Comparison of ENCODE assay signal across 3 cellular contexts in genomic region chr12:44847888-44848770, GRCh38.
TF ChIP-seq lines count a peak whose summit lies in the region.

No MANE protein-coding gene starts in this region.

TF ChIP-seq in GM23338, 12 proteins besides CTCF, POLR2A, EP300 and RAD21 (continued from another document and continues in another):
- TF ChIP-seq ETS1 (IDR thresholded peaks at IDR 0.05) = no peak
- TF ChIP-seq STAT1 (IDR thresholded peaks at IDR 0.05; ENCODE audit: unreplicated experiment) = no peak
- no peak for TF ChIP-seq ZNF462 (CRISPR knock-in tag; IDR thresholded peaks at IDR 0.05)
- TF ChIP-seq JUNB (IDR thresholded peaks at IDR 0.05; ENCODE audit: unreplicated experiment) = no peak
- no peak for TF ChIP-seq NANOG (IDR thresholded peaks at IDR 0.05; ENCODE audit: borderline replicate concordance)

TF ChIP-seq in GM12878, 131 proteins besides CTCF, POLR2A, EP300 and RAD21 (continued from another document and continues in another):
- TF ChIP-seq BHLHE40 (IDR thresholded peaks at IDR 0.05; ENCODE audit: borderline replicate concordance in 1 of 2, low read depth in 2 of 2, low read length in 1 of 2) = 0 out of 4 replicates have a peak, but pooled peaks of 1 of the 2 experiments have one; percentile 14
- TF ChIP-seq ZNF592 (IDR thresholded peaks at IDR 0.05) = no peak
- peak; percentile 42; the same call in 1 of the 2 replicates for TF ChIP-seq CREB1 (IDR thresholded peaks at IDR 0.05; ENCODE audit: low read depth)
- TF ChIP-seq E4F1 (IDR thresholded peaks at IDR 0.05; ENCODE audit: borderline replicate concordance, partially characterized antibody) = no peak
- TF ChIP-seq ZNF274 (IDR thresholded peaks at IDR 0.05; ENCODE audit: insufficient read depth, insufficient read length) = no peak
- no peak for TF ChIP-seq FOS (IDR thresholded peaks at IDR 0.05; ENCODE audit: borderline replicate concordance, extremely low read depth, insufficient read length)
- TF ChIP-seq CEBPZ (IDR thresholded peaks at IDR 0.05; ENCODE audit: low read depth, low read length) = no peak
- no peak for TF ChIP-seq YBX1 (IDR thresholded peaks at IDR 0.05)
- peak; percentile 83 for TF ChIP-seq ZNF384 (IDR thresholded peaks at IDR 0.05; ENCODE audit: borderline replicate concordance, low read depth, low read length)
- no peak for TF ChIP-seq POU2F2 (IDR thresholded peaks at IDR 0.05; ENCODE audit: borderline replicate concordance, low read depth, low read length)
- TF ChIP-seq CEBPB (IDR thresholded peaks at IDR 0.05; ENCODE audit: borderline replicate concordance in 1 of 2, low read depth in 2 of 2, low read length in 2 of 2) = no peak
- TF ChIP-seq STAT1 (conservative IDR thresholded peaks at IDR 0.05) = no peak
- TF ChIP-seq IKZF1 (conservative IDR thresholded peaks at IDR 0.05) = 0 out of 2 replicates have a peak, but pooled peaks have one; percentile 24
- TF ChIP-seq ZBED1 (IDR thresholded peaks at IDR 0.05; ENCODE audit: borderline replicate concordance) = 0 out of 2 replicates have a peak, but pooled peaks have one; percentile 52

TF ChIP-seq in SK-N-SH, 30 proteins besides CTCF, POLR2A, EP300 and RAD21 (continued from another document):
- no peak for TF ChIP-seq REST (IDR thresholded peaks at IDR 0.05; ENCODE audit: low read depth, low read length)
- TF ChIP-seq USF1 (IDR thresholded peaks at IDR 0.05; ENCODE audit: borderline replicate concordance, low read depth) = no peak
- no peak for TF ChIP-seq USF2 (IDR thresholded peaks at IDR 0.05; ENCODE audit: borderline replicate concordance, low read depth, low read length)
- TF ChIP-seq PBX3 (IDR thresholded peaks at IDR 0.05) = no peak
- no peak for TF ChIP-seq EZH2phosphoT487 (IDR thresholded peaks at IDR 0.05; ENCODE audit: borderline replicate concordance, low read depth)
- no peak for TF ChIP-seq FOSL2 (IDR thresholded peaks at IDR 0.05; ENCODE audit: borderline replicate concordance, low read depth)
- TF ChIP-seq GATA2 (CRISPR knock-in tag; IDR thresholded peaks at IDR 0.05) = no peak
- no peak for TF ChIP-seq RXRA (IDR thresholded peaks at IDR 0.05; ENCODE audit: borderline replicate concordance, low read depth)
- no peak for TF ChIP-seq RFX5 (IDR thresholded peaks at IDR 0.05; ENCODE audit: low read length)
- no peak for TF ChIP-seq FOXM1 (IDR thresholded peaks at IDR 0.05; ENCODE audit: low read depth)
- no peak for TF ChIP-seq SIN3A (IDR thresholded peaks at IDR 0.05; ENCODE audit: borderline replicate concordance, low read depth, low read length)
- TF ChIP-seq MEF2A (IDR thresholded peaks at IDR 0.05; ENCODE audit: borderline replicate concordance, low read depth) = no peak
- no peak for TF ChIP-seq ELF1 (IDR thresholded peaks at IDR 0.05)
- no peak for TF ChIP-seq TCF12 (IDR thresholded peaks at IDR 0.05)
